ENCODE assay signal across 8 cellular contexts in the genomic region with DNA sequence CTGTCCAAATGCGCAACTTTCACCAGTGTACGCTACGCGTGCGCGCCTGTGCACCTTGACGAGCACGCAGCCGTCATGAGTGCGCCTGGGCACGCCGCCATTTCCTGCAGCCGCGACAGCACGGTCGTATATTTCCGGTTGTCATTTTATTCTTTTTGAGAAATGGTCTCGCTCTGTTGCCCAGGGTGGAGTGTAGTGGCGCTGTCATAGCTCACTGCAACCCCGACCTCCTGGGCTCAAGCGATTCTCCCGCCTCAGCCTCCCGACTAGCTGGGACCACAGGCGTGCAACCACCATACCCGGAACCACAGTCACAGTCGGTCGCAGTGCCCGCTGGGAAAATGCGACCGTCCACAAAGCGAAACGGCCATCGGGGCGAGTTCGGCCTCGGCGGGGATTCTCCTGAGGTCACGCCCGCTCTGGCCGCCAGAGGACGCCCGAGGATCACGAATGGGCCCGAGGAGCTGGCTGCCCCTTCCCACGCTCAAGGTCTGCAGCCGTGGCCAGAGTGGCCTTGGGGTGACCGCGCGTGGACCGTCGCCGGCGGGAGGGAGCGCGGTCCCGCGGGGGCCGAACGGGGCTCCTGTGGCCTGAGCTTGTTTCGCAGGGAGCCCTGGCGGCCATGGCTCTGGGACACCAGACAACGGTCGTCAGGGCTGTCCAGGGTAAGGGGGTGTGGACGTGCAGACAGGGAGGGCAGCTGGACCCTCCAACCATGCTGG. TPM values are rescaled to one million over a fixed set of nuclear protein-coding genes. Genes with fewer than 3 reads are reported as not detected.
A peak's percentile ranks its signal among the peaks of the same experiment; 100 is the strongest.
DNase-seq lines count a peak whose midpoint lies in the region; ATAC-seq lines count a peak whose summit lies in the region.

No MANE protein-coding gene starts in this region.

- H3K36me3 ChIP-seq in ACC112 (ENCODE audit: insufficient read depth, low read length), result no peaks in the 10 kb centered on the region

- peak overlapping the region; percentile 81 for H2AFZ ChIP-seq in ACC112 (ENCODE audit: low read length, unreplicated experiment)

- no peaks in the 10 kb centered on the region for H3K27me3 ChIP-seq in ACC112 (ENCODE audit: insufficient read depth, low read length)

- ATAC-seq in GM18511 (IDR thresholded peaks at IDR 0.05; ENCODE audit: unreplicated experiment) (peak; percentile 85), HG03139 (IDR thresholded peaks at IDR 0.05; ENCODE audit: unreplicated experiment) (peak; percentile 82), esophagus mucosa (peak; percentile 63)

- peak; percentile 64 for DNase-seq in NCI-H82 (lab: John Stamatoyannopoulos, UW)
- DNase-seq in activated CD8-positive, alpha-beta memory T cell treated with anti-CD3 and anti-CD28 coated beads, Interleukin-2, amount 50 U/mL, for 48 hours, result peak; percentile 85
- peak; percentile 34 for DNase-seq in myocyte (ENCODE audit: low read depth)
- DNase-seq in stimulated activated CD8-positive, alpha-beta memory T cell treated with anti-CD3 and anti-CD28 coated beads, Interleukin-7, amount 100 ng/mL, for 4 hours (ENCODE audit: low read depth in 2 of 2), result peak; percentile 10 to 33

- no peak overlapping the region for H3K27ac ChIP-seq in ACC112 (ENCODE audit: low read depth, low read length)

- H3K4me1 ChIP-seq in ACC112 (ENCODE audit: control insufficient read depth, insufficient read depth, low read length, unreplicated experiment), result no peaks in the 10 kb centered on the region

- no peaks in the 10 kb centered on the region for H3K79me2 ChIP-seq in ACC112 (ENCODE audit: control insufficient read depth, insufficient read depth, low read length, unreplicated experiment)

- H3K4me3 ChIP-seq in ACC112 (ENCODE audit: low read depth, low read length), result peak overlapping the region; percentile 65

RNA-seq across cellular contexts. Expression of a gene that starts 23.7 kb away (rescaled TPM):
- total RNA-seq in esophagus mucosa (0.08 TPM), myocyte (0.19 TPM in 1 of 2 replicates, not detected in the other)
- polyA plus RNA-seq in myocyte (2012), result 0.13 TPM

RNA-seq across cellular contexts. Expression of a gene that starts 38.6 kb away (rescaled TPM):
- total RNA-seq in esophagus mucosa (not detected), myocyte (not detected in 2 replicates)
- not detected for polyA plus RNA-seq in myocyte (2012)

RNA-seq across cellular contexts. Expression of a gene that starts 39.7 kb away (rescaled TPM):
- 0.12 TPM for total RNA-seq in esophagus mucosa
- total RNA-seq in myocyte, result 0.21 and 0.35 TPM in 2 replicates
- 0.10 TPM for polyA plus RNA-seq in myocyte (2012)

Comparison
In these comparisons a context has a peak if more than half of its experiments do, and no peak if none do; other contexts are left out.
1. DNase-seq: peak in every context shown above with its lines; median percentile 85 in activated CD8-positive, alpha-beta memory T cell treated with anti-CD3 and anti-CD28 coated beads, Interleukin-2, amount 50 U/mL, for 48 hours; 64 in NCI-H82; 34 in myocyte; 22 in stimulated activated CD8-positive, alpha-beta memory T cell treated with anti-CD3 and anti-CD28 coated beads, Interleukin-7, amount 100 ng/mL, for 4 hours.